Comparison of ENCODE assay signal across 30 cellular contexts in genomic region chr2:190930411-190930810, GRCh38. TPM values are rescaled to one million over a fixed set of nuclear protein-coding genes. Genes with fewer than 3 reads are reported as not detected.
A peak's percentile ranks its signal among the peaks of the same experiment; 100 is the strongest.
DNase-seq lines count a peak whose midpoint lies in the region; ATAC-seq and TF ChIP-seq lines count a peak whose summit lies in the region.
"Had no signal": no experiment of that assay in that cellular context is flagged by ENCODE, and none has a peak within 500 bp of the region (broad histone marks: within the 10 kb centered on the region; RNA-seq: fewer than 3 reads in every experiment).

No MANE protein-coding gene starts in this region.

- H3K79me2 ChIP-seq in H9 (ENCODE audit: insufficient read depth, low read length), result no peaks in the 10 kb centered on the region

- H3K36me3 ChIP-seq in sigmoid colon, result peaks cover 0 to 77% (median 0%) of the 10 kb centered on the region in 4 donors

- no peaks in the 10 kb centered on the region for H3K23me2 ChIP-seq in H9 (ENCODE audit: insufficient read length, low read depth, low read length, poor library complexity, severe bottlenecking)

- no peak overlapping the region for H3T11ph ChIP-seq in H9 (ENCODE audit: low read length)

- no peaks in the 10 kb centered on the region for H3K27me3 Mint-ChIP-seq in H9 (ENCODE audit: low read depth)
- no peaks in the 10 kb centered on the region for H3K27me3 Mint-ChIP-seq in T-helper 17 cell
- H3K27me3 Mint-ChIP-seq: activated CD4-positive, alpha-beta T cell treated with anti-CD3 and anti-CD28 coated beads, Interleukin-2, amount 10 ng/mL, durations not matched to agents 24 days and 14 days; activated naive CD4-positive, alpha-beta T cell treated with anti-CD3 and anti-CD28 coated beads, Interleukin-2, amount 10 ng/mL, durations not matched to agents 7 days and 5 days; CD4-positive, CD25-positive, alpha-beta regulatory T cell; memory B cell had no signal

- H2AK5ac ChIP-seq in H9 (ENCODE audit: insufficient read length, low read length), result no peak overlapping the region

- no peaks in the 10 kb centered on the region for H3K79me1 ChIP-seq in H9 (ENCODE audit: insufficient read depth, low read depth, low read length, poor library complexity, severe bottlenecking)

- H3K4me1 Mint-ChIP-seq in H9, result peaks cover 12 to 27% of the 10 kb centered on the region in 2 experiments
- peaks cover 8% of the 10 kb centered on the region for H3K4me1 Mint-ChIP-seq in T-helper 17 cell
- H3K4me1 Mint-ChIP-seq: activated naive CD4-positive, alpha-beta T cell treated with anti-CD3 and anti-CD28 coated beads, Interleukin-2, amount 10 ng/mL, durations not matched to agents 7 days and 5 days had no signal

- no peak overlapping the region for H3K23ac ChIP-seq in H9 (ENCODE audit: insufficient read length, low read depth, low read length)

- no peak overlapping the region for H2BK20ac ChIP-seq in H9 (ENCODE audit: low read depth, low read length, poor library complexity, severe bottlenecking)

- H3K4me1 ChIP-seq in H9 (ENCODE audit: insufficient read depth, low read length), result peaks cover 2% of the 10 kb centered on the region; the same call in 1 of the 2 replicates
- H3K4me1 ChIP-seq in sigmoid colon, result peaks cover 0 to 7% (median 0%) of the 10 kb centered on the region in 4 donors
- H3K4me1 ChIP-seq: esophagus muscularis mucosa, vagina had no signal

- H3K27ac ChIP-seq in H9 (ENCODE audit: insufficient read length, low read depth, low read length) (no peak overlapping the region), sigmoid colon (no peak overlapping the region)
- H3K27ac ChIP-seq: 22Rv1, cardiac muscle cell, esophagus muscularis mucosa, PC-9, stomach, thyroid gland, vagina, VCaP had no signal

- H3K9me3 ChIP-seq in H9 (ENCODE audit: control insufficient read depth, low read depth, low read length) (no peaks in the 10 kb centered on the region), T-helper 17 cell (ENCODE audit: control insufficient read depth, low read length, poor library complexity, severe bottlenecking) (no peaks in the 10 kb centered on the region), sigmoid colon (no peaks in the 10 kb centered on the region)
- H3K9me3 ChIP-seq: esophagus muscularis mucosa, stomach, thyroid gland, vagina had no signal

- H4K5ac ChIP-seq in H9 (ENCODE audit: insufficient read length, low read depth, low read length), result no peak overlapping the region

- TF ChIP-seq CTCF in H9 (conservative IDR thresholded peaks at IDR 0.05) (no peak), sigmoid colon (IDR thresholded peaks at IDR 0.05) (no peak), GM13977 (IDR thresholded peaks at IDR 0.05; ENCODE audit: extremely low read depth, insufficient read depth, missing control alignments) (no peak)

- no peak overlapping the region for H2BK12ac ChIP-seq in H9 (ENCODE audit: insufficient read length, low read depth, low read length)

- in situ Hi-C loops in GM13977 (cut with MboI; ENCODE audit: low pct_unique_long_range_greater_than_20kb, low sequenced_read_pairs, unreplicated experiment), result no loop called here

- no peak for TF ChIP-seq EP300 in sigmoid colon (IDR thresholded peaks at IDR 0.05)

- H3K4ac ChIP-seq in H9 (ENCODE audit: low read depth, low read length), result no peak overlapping the region

- no peak overlapping the region for H3K4me3 Mint-ChIP-seq in H9
- H3K4me3 Mint-ChIP-seq in T-helper 17 cell, result peak overlapping the region; percentile 15
- H3K4me3 Mint-ChIP-seq: activated CD4-positive, alpha-beta T cell treated with anti-CD3 and anti-CD28 coated beads, Interleukin-2, amount 10 ng/mL, durations not matched to agents 24 days and 14 days; activated naive CD4-positive, alpha-beta T cell treated with anti-CD3 and anti-CD28 coated beads, Interleukin-2, amount 10 ng/mL, durations not matched to agents 7 days and 5 days; CD4-positive, CD25-positive, alpha-beta regulatory T cell; memory B cell had no signal

- peak; percentile 15 for DNase-seq in NCI-H1092 treated with DMSO at 0.1 percent for 48 hours (lab: John Stamatoyannopoulos, UW)
- DNase-seq in NCI-H1092 (lab: John Stamatoyannopoulos, UW), result no peak
- DNase-seq in H9, result no peak
- DNase-seq in T-helper 17 cell, result no peak
- peak; percentile 10 for DNase-seq in left kidney (ENCODE audit: low read depth, low spot score)
- no peak for DNase-seq in sigmoid colon
- no peak for DNase-seq in GM13977 (ENCODE audit: low spot score)
- DNase-seq: activated CD4-positive, alpha-beta T cell treated with anti-CD3 and anti-CD28 coated beads, Interleukin-2, amount 10 ng/mL, durations not matched to agents 24 days and 14 days; activated naive CD4-positive, alpha-beta T cell treated with anti-CD3 and anti-CD28 coated beads, Interleukin-2, amount 10 ng/mL, durations not matched to agents 7 days and 5 days; CD4-positive, CD25-positive, alpha-beta regulatory T cell; foreskin melanocyte; NCI-H1417 treated with DMSO at 0.1 percent for 48 hours; NCI-H510A; nucleus accumbens; PC-9; Right ventricle myocardium superior; small intestine; stimulated activated CD8-positive, alpha-beta memory T cell treated with anti-CD3 and anti-CD28 coated beads, Interleukin-4, amount 100 ng/mL, for 48 hours; stomach; T-helper 9 cell; thyroid gland had no signal

- ATAC-seq in T-helper 17 cell (no peak), HG02973 (IDR thresholded peaks at IDR 0.05; ENCODE audit: unreplicated experiment) (no peak)
- ATAC-seq: left lobe of liver had no signal

- H2AFZ ChIP-seq in H9 (ENCODE audit: low read length), result no peak overlapping the region
- H2AFZ ChIP-seq: PC-9 had no signal

- H3K14ac ChIP-seq in H9 (ENCODE audit: insufficient read depth, low read length), result no peak overlapping the region

- H3K27me3 ChIP-seq in H9 (ENCODE audit: insufficient read depth, low read length) (no peaks in the 10 kb centered on the region), sigmoid colon (no peaks in the 10 kb centered on the region)
- H3K27me3 ChIP-seq: cardiac muscle cell, esophagus muscularis mucosa, stomach, thyroid gland, vagina had no signal

- H4K20me1 ChIP-seq in H9 (ENCODE audit: control insufficient read depth, insufficient read depth, insufficient read length), result no peaks in the 10 kb centered on the region

- no peak overlapping the region for H3K9ac ChIP-seq in H9 (ENCODE audit: extremely low read depth, insufficient read length, low read length)

- H3K4me3 ChIP-seq in sigmoid colon, result no peak overlapping the region
- H3K4me3 ChIP-seq: cardiac muscle cell, coronary artery, esophagus muscularis mucosa, PC-9, stomach, thyroid gland, vagina had no signal

- no peak overlapping the region for H3K18ac ChIP-seq in H9 (ENCODE audit: insufficient read length, low read depth, low read length)

- WGBS in H9 (ENCODE audit: extremely low coverage, insufficient read length, low lambda C conversion rate), result no CpG with 5 or more reads among the region's 3 CpGs
- 96% methylated on average over 3 of the region's 3 CpGs for whole genome bisulfite sequencing in sigmoid colon, 2 donors

- H4K91ac ChIP-seq in H9 (ENCODE audit: insufficient read length, low read depth, low read length), result no peak overlapping the region

- intact Hi-C loops in sigmoid colon (cut with DNase I), result no loop called here

- H3K9me3 Mint-ChIP-seq in H9, result no peaks in the 10 kb centered on the region
- H3K9me3 Mint-ChIP-seq: activated CD4-positive, alpha-beta T cell treated with anti-CD3 and anti-CD28 coated beads, Interleukin-2, amount 10 ng/mL, durations not matched to agents 24 days and 14 days; activated naive CD4-positive, alpha-beta T cell treated with anti-CD3 and anti-CD28 coated beads, Interleukin-2, amount 10 ng/mL, durations not matched to agents 7 days and 5 days; CD4-positive, CD25-positive, alpha-beta regulatory T cell; memory B cell had no signal

- no peak for TF ChIP-seq POLR2A in sigmoid colon (IDR thresholded peaks at IDR 0.05)

- no peak overlapping the region for H2BK120ac ChIP-seq in H9 (ENCODE audit: low read depth, low read length, poor library complexity, severe bottlenecking)

- peak overlapping the region in 2 of 3 experiments; percentile 4 to 81; a peak in 1 of 7 replicates for H3K27ac Mint-ChIP-seq in H9
- no peak overlapping the region for H3K27ac Mint-ChIP-seq in T-helper 17 cell
- H3K27ac Mint-ChIP-seq: activated CD4-positive, alpha-beta T cell treated with anti-CD3 and anti-CD28 coated beads, Interleukin-2, amount 10 ng/mL, durations not matched to agents 24 days and 14 days; activated naive CD4-positive, alpha-beta T cell treated with anti-CD3 and anti-CD28 coated beads, Interleukin-2, amount 10 ng/mL, durations not matched to agents 7 days and 5 days; memory B cell had no signal

- no peak overlapping the region for H4K8ac ChIP-seq in H9 (replicated peaks; ENCODE audit: insufficient read length, low read depth, low read length)

- no peak overlapping the region for H2BK15ac ChIP-seq in H9 (ENCODE audit: low read depth, low read length)

- H3K36me3 Mint-ChIP-seq in H9 (ENCODE audit: insufficient read depth in 1 of 3, low read depth in 3 of 3) (peaks cover 4 to 27% (median 20%) of the 10 kb centered on the region in 3 experiments; a peak in 6 of 7 replicates), T-helper 17 cell (ENCODE audit: low read depth) (no peaks in the 10 kb centered on the region)

- no peak overlapping the region for H2BK5ac ChIP-seq in H9 (ENCODE audit: insufficient read length, low read length)

- no peak overlapping the region for H3K4me2 ChIP-seq in H9 (ENCODE audit: insufficient read depth, insufficient read length, low read length)
- H3K4me2 ChIP-seq: PC-9 had no signal

- H3K56ac ChIP-seq in H9 (ENCODE audit: insufficient read length, low read depth, low read length), result no peak overlapping the region

RNA-seq across cellular contexts. Expression of gene GLS, which starts 49.8 kb away (rescaled TPM):
- 69.3 and 70.6 TPM in 2 replicates for total RNA-seq in H9 (2021)
- total RNA-seq in T-helper 17 cell, result 100 to 1,000 TPM; 264 to 292 TPM
- total RNA-seq in sigmoid colon, result 100 to 1,000 TPM in 2 of 4 donors, 10 to 100 TPM in 2; 87.1 to 139 (median 111) TPM
- polyA plus RNA-seq in sigmoid colon, result 10 to 100 TPM; 15.0 to 27.1 (median 23.6) TPM

Comparison
In these comparisons a context has a peak if more than half of its experiments do, and no peak if none do; other contexts are left out.
1. DNase-seq: peak in NCI-H1092 treated with DMSO at 0.1 percent for 48 hours (single experiment) and left kidney (single experiment); none in NCI-H1092 (single experiment), H9 (single experiment), T-helper 17 cell (0 of 3), sigmoid colon (single experiment) and GM13977 (single experiment).